In genomic region chr20:25860531-25861150, GRCh38 we compare ENCODE assay signal across 2 cellular contexts.
TF ChIP-seq lines count a peak whose summit lies in the region.

No MANE protein-coding gene starts in this region.

TF ChIP-seq in GM23338, 12 proteins besides CTCF, POLR2A, EP300 and RAD21 (continued from another document):
- no peak for TF ChIP-seq ETS1 (IDR thresholded peaks at IDR 0.05)
- no peak for TF ChIP-seq EZH2 (IDR thresholded peaks at IDR 0.05; ENCODE audit: low read depth, unreplicated experiment)
- no peak for TF ChIP-seq EZH2phosphoT487 (IDR thresholded peaks at IDR 0.05; ENCODE audit: unreplicated experiment)
- TF ChIP-seq ZNF114 (CRISPR knock-in tag; IDR thresholded peaks at IDR 0.05) = no peak

TF ChIP-seq in GM12878, 131 proteins besides CTCF, POLR2A, EP300 and RAD21 (continued from another document):
- TF ChIP-seq CUX1 (IDR thresholded peaks at IDR 0.05; ENCODE audit: insufficient replicate concordance, low read depth, low read length) (no peak), CBX3 (IDR thresholded peaks at IDR 0.05; ENCODE audit: borderline replicate concordance, low read depth) (no peak), CBFB (IDR thresholded peaks at IDR 0.05; ENCODE audit: low read depth) (no peak), BMI1 (IDR thresholded peaks at IDR 0.05; ENCODE audit: borderline replicate concordance) (no peak), ZSCAN29 (IDR thresholded peaks at IDR 0.05) (no peak), BRCA1 (IDR thresholded peaks at IDR 0.05; ENCODE audit: low read depth, low read length) (no peak), E2F4 (IDR thresholded peaks at IDR 0.05; ENCODE audit: low read depth, low read length) (no peak), CHD1 (IDR thresholded peaks at IDR 0.05; ENCODE audit: low read depth, low read length) (no peak), RAD51 (IDR thresholded peaks at IDR 0.05) (no peak), NR2C1 (IDR thresholded peaks at IDR 0.05) (no peak)
